8 cellular contexts compared by ENCODE assay signal in the genomic region with DNA sequence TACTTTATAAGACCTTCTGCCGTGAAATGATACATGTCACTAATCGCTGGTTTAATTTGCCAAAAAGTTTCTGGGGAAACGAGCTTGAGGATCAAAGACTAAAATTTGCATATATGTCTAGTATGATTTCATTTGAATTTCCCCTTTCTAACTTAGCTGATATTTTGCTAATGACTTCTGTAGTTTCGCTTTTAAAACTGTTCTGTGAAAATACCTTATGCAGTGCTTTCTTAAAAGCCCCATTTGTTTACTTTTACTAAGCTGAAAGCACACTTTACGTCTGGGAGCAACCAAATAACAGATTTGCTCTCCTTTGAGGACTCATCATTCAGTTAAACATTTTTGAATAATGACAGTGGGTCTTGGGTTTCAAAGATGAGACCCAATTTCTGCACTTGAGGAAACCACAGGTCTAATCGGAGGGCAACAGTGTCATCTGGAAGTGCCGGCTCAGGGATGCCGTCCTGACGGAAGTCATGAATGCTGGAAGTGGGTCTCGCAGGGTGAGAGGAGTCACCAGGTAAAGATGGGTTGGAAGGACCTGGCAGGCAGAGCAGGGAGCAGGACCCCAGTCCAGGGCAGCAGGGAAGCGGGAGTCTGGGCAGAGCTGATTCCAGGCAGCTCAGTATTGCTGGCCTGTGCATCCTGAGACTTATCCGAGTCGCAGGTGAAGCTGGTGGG. TPM values are rescaled to one million over a fixed set of nuclear protein-coding genes. Genes with fewer than 3 reads are reported as not detected.
DNase-seq lines count a peak whose midpoint lies in the region; ATAC-seq lines count a peak whose summit lies in the region.

No MANE protein-coding gene starts in this region.

- ATAC-seq in CD4-positive, CD25-positive, alpha-beta regulatory T cell (ENCODE audit: low read depth in 2 of 2): peak; percentile 14 to 33
- ATAC-seq in GM19035 (IDR thresholded peaks at IDR 0.05; ENCODE audit: unreplicated experiment): peak; percentile 52
- peak; percentile 60 for ATAC-seq in HG03159 (IDR thresholded peaks at IDR 0.05; ENCODE audit: unreplicated experiment)

- H3K36me3 ChIP-seq in CD4-positive, CD25-positive, alpha-beta regulatory T cell (ENCODE audit: control insufficient read depth, insufficient read depth, low read length): no peaks in the 10 kb centered on the region
- no peaks in the 10 kb centered on the region for H3K36me3 ChIP-seq in effector memory CD4-positive, alpha-beta T cell (ENCODE audit: control insufficient read depth, insufficient read depth, low read length)

- peak overlapping the region; percentile 87 for H3K4me3 ChIP-seq in CD4-positive, CD25-positive, alpha-beta regulatory T cell (ENCODE audit: low read depth, low read length)
- peak overlapping the region; percentile 31 for H3K4me3 ChIP-seq in effector memory CD4-positive, alpha-beta T cell (ENCODE audit: insufficient read depth, low read depth, low read length, poor library complexity, severe bottlenecking)

- no peaks in the 10 kb centered on the region for H3K9me3 ChIP-seq in CD4-positive, CD25-positive, alpha-beta regulatory T cell (ENCODE audit: control insufficient read depth in 2 of 2, low read length in 2 of 2)
- no peaks in the 10 kb centered on the region for H3K9me3 ChIP-seq in effector memory CD4-positive, alpha-beta T cell (ENCODE audit: control insufficient read depth, low read length)

- H3K4me1 ChIP-seq in CD4-positive, CD25-positive, alpha-beta regulatory T cell (ENCODE audit: control insufficient read depth, insufficient read depth, low read length, poor library complexity, severe bottlenecking): peaks cover 28% of the 10 kb centered on the region
- H3K4me1 ChIP-seq in effector memory CD4-positive, alpha-beta T cell (ENCODE audit: control insufficient read depth, insufficient read depth, low read length, poor library complexity, severe bottlenecking): no peaks in the 10 kb centered on the region

- H3K36me3 Mint-ChIP-seq in CD4-positive, CD25-positive, alpha-beta regulatory T cell: no peaks in the 10 kb centered on the region

- peak overlapping the region; percentile 65 for H3K27ac ChIP-seq in CD4-positive, CD25-positive, alpha-beta regulatory T cell (ENCODE audit: insufficient read depth, low read length, poor library complexity, severe bottlenecking)
- H3K27ac ChIP-seq in effector memory CD4-positive, alpha-beta T cell (ENCODE audit: insufficient read depth, low read length, poor library complexity, severe bottlenecking): peak overlapping the region; percentile 31

- peak in 1 of 3 donors; percentile 54 for DNase-seq in CD4-positive, CD25-positive, alpha-beta regulatory T cell
- no peak for DNase-seq in effector memory CD4-positive, alpha-beta T cell
- DNase-seq in stimulated activated CD4-positive, alpha-beta T cell treated with anti-CD3 and anti-CD28 coated beads, Interleukin-15, amount 100 ng/mL, for 24 hours: no peak
- DNase-seq in hypothalamus (lab: John Stamatoyannopoulos, UW) (no peak), NCI-H1048 (lab: John Stamatoyannopoulos, UW) (no peak), occipital lobe (lab: John Stamatoyannopoulos, UW) (no peak)

- peaks cover 19 to 38% (median 23%) of the 10 kb centered on the region in 4 donors for H3K4me1 Mint-ChIP-seq in CD4-positive, CD25-positive, alpha-beta regulatory T cell

- no peaks in the 10 kb centered on the region for H3K27me3 Mint-ChIP-seq in CD4-positive, CD25-positive, alpha-beta regulatory T cell

- peak overlapping the region; percentile 86 to 97 (median 90) for H3K4me3 Mint-ChIP-seq in CD4-positive, CD25-positive, alpha-beta regulatory T cell

- H3K9me3 Mint-ChIP-seq in CD4-positive, CD25-positive, alpha-beta regulatory T cell: peaks cover 0 to 1% (median 0%) of the 10 kb centered on the region in 7 donors

- peak overlapping the region; percentile 90 to 96 (median 95) for H3K27ac Mint-ChIP-seq in CD4-positive, CD25-positive, alpha-beta regulatory T cell

- no peaks in the 10 kb centered on the region for H3K27me3 ChIP-seq in CD4-positive, CD25-positive, alpha-beta regulatory T cell (ENCODE audit: control insufficient read depth, insufficient read depth, low read length)
- H3K27me3 ChIP-seq in effector memory CD4-positive, alpha-beta T cell (replicated peaks; ENCODE audit: control insufficient read depth, insufficient read depth, low read length, poor library complexity, severe bottlenecking): no peaks in the 10 kb centered on the region

RNA-seq across cellular contexts. Expression of a gene that starts 33.2 kb away (rescaled TPM):
- total RNA-seq in CD4-positive, CD25-positive, alpha-beta regulatory T cell: 29.9 TPM
- polyA plus RNA-seq in CD4-positive, CD25-positive, alpha-beta regulatory T cell: 1 to 10 TPM; 1.0 to 4.4 (median 2.3) TPM
- 7.3 TPM for total RNA-seq in occipital lobe
